Comparison of ENCODE assay signal across 12 cellular contexts in genomic region chr9:95116002-95116819, GRCh38.
DNase-seq lines count a peak whose midpoint lies in the region; ATAC-seq, FAIRE-seq and TF ChIP-seq lines count a peak whose summit lies in the region.
"Had no signal": no experiment of that assay in that cellular context is flagged by ENCODE, and none has a peak within 500 bp of the region (broad histone marks: within the 10 kb centered on the region; RNA-seq: fewer than 3 reads in every experiment).

No MANE protein-coding gene starts in this region.

- H3K27ac ChIP-seq in colonic mucosa (no peak overlapping the region), lower lobe of right lung (no peak overlapping the region)

- no peaks in the 10 kb centered on the region for H3K9me3 ChIP-seq in colonic mucosa
- no peaks in the 10 kb centered on the region for H3K9me3 ChIP-seq in lower lobe of right lung

- peak; percentile 28 for TF ChIP-seq CTCF in colonic mucosa (IDR thresholded peaks at IDR 0.05)
- peak; percentile 49 for TF ChIP-seq CTCF in lower lobe of right lung (IDR thresholded peaks at IDR 0.05)

- H3K27me3 ChIP-seq in colonic mucosa (no peaks in the 10 kb centered on the region), lower lobe of right lung (ENCODE audit: low read depth) (no peaks in the 10 kb centered on the region)

- H3K4me1 ChIP-seq in colonic mucosa (no peaks in the 10 kb centered on the region), lower lobe of right lung (peaks cover 8% of the 10 kb centered on the region)

- no peak overlapping the region for H3K9ac ChIP-seq in colonic mucosa (ENCODE audit: low read depth in 2 of 2, low read length in 2 of 2)

- no peak overlapping the region for H3K4me3 ChIP-seq in colonic mucosa
- H3K4me3 ChIP-seq in lower lobe of right lung = no peak overlapping the region

- FAIRE-seq in urothelium cell line (lab: Jason Lieb, UNC) = no peak

- intact Hi-C loops in Right ventricle myocardium inferior (cut with DNase I) = no loop called here
- intact Hi-C loops in cardiac septum (cut with DNase I) = no loop called here
- intact Hi-C loops in colonic mucosa (cut with DNase I) = no loop called here
- intact Hi-C loops in lower lobe of right lung (cut with DNase I) = no loop called here

- H3K36me3 ChIP-seq in colonic mucosa (no peaks in the 10 kb centered on the region), lower lobe of right lung (peaks cover 19% of the 10 kb centered on the region)

- ATAC-seq in Right ventricle myocardium inferior = peak; percentile 36
- ATAC-seq in lower lobe of right lung = peak; percentile 71 to 73
- no peak for ATAC-seq in GM18520 (IDR thresholded peaks at IDR 0.05; ENCODE audit: unreplicated experiment)
- no peak for ATAC-seq in HG02885 (IDR thresholded peaks at IDR 0.05; ENCODE audit: poor library complexity, unreplicated experiment)

- DNase-seq in Right ventricle myocardium inferior (ENCODE audit: missing footprints) (no peak), cardiac septum (ENCODE audit: low spot score) (no peak), colonic mucosa (peak; percentile 46), lower lobe of right lung (no peak), urothelium cell line (ENCODE audit: low spot score) (no peak), D341Med (ENCODE audit: low spot score) (no peak)
- DNase-seq: activated B cell treated with CpG ODN at 0.5 μM for 24 hours; activated naive CD4-positive, alpha-beta T cell; IMR-90; stimulated activated CD4-positive, alpha-beta T cell treated with anti-CD3 and anti-CD28 coated beads, Interleukin-1b, Interleukin-23, amount 100 ng/mL, for 48 hours had no signal

Comparison
In these comparisons a context has a peak if more than half of its experiments do, and no peak if none do; other contexts are left out.
1. ATAC-seq: peak in Right ventricle myocardium inferior (single experiment) and lower lobe of right lung (2 of 2); none in GM18520 (single experiment) and HG02885 (single experiment).